Comparison of ENCODE assay signal across 8 cellular contexts in genomic region chr22:38176170-38176741, GRCh38. TPM values are rescaled to one million over a fixed set of nuclear protein-coding genes. Genes with fewer than 3 reads are reported as not detected.
DNase-seq lines count a peak whose midpoint lies in the region; ATAC-seq and TF ChIP-seq lines count a peak whose summit lies in the region.

No MANE protein-coding gene starts in this region.

- no peaks in the 10 kb centered on the region for H3K36me3 ChIP-seq in esophagus squamous epithelium
- no peaks in the 10 kb centered on the region for H3K36me3 ChIP-seq in prostate gland

- H3K9me3 ChIP-seq in esophagus squamous epithelium: no peaks in the 10 kb centered on the region
- H3K9me3 ChIP-seq in prostate gland: no peaks in the 10 kb centered on the region

- H3K27ac Mint-ChIP-seq in activated CD4-positive, alpha-beta memory T cell treated with anti-CD3 and anti-CD28 coated beads, Interleukin-2, amount 10 ng/mL, durations not matched to agents 7 days and 5 days: peak overlapping the region; percentile 68

- peaks cover 17% of the 10 kb centered on the region for H3K36me3 Mint-ChIP-seq in activated CD4-positive, alpha-beta memory T cell treated with anti-CD3 and anti-CD28 coated beads, Interleukin-2, amount 10 ng/mL, durations not matched to agents 7 days and 5 days (ENCODE audit: low read depth)

- no peaks in the 10 kb centered on the region for H3K9me3 Mint-ChIP-seq in activated CD4-positive, alpha-beta memory T cell treated with anti-CD3 and anti-CD28 coated beads, Interleukin-2, amount 10 ng/mL, durations not matched to agents 7 days and 5 days

- peak overlapping the region; percentile 63 to 99 (median 96) for H3K27ac ChIP-seq in esophagus squamous epithelium
- H3K27ac ChIP-seq in prostate gland: peak overlapping the region; percentile 95 to 99

- whole genome bisulfite sequencing in esophagus squamous epithelium, 2 donors: 30 to 60% methylated on average over 2 to 11 of the region's 14 CpGs
- 42% methylated on average over 14 of the region's 14 CpGs for WGBS in prostate gland

- DNase-seq in activated naive CD4-positive, alpha-beta T cell treated with Interleukin-2 at 50 U/mL for 16 hours: peak; percentile 27
- DNase-seq in activated naive CD4-positive, alpha-beta T cell treated with anti-CD3 and anti-CD28 coated beads, Interleukin-2, amount 50 U/mL, for 16 hours: no peak
- peak; percentile 62 for DNase-seq in activated CD4-positive, alpha-beta memory T cell treated with anti-CD3 and anti-CD28 coated beads, Interleukin-2, amount 10 ng/mL, durations not matched to agents 7 days and 5 days
- peak; percentile 40 for DNase-seq in esophagus squamous epithelium (lab: John Stamatoyannopoulos, UW)
- DNase-seq in prostate gland (ENCODE audit: low spot score): peak; percentile 73

- no peaks in the 10 kb centered on the region for H3K27me3 ChIP-seq in esophagus squamous epithelium
- no peaks in the 10 kb centered on the region for H3K27me3 ChIP-seq in prostate gland (replicated peaks; ENCODE audit: insufficient read depth)

- TF ChIP-seq CTCF in esophagus squamous epithelium (IDR thresholded peaks at IDR 0.05) (no peak), prostate gland (IDR thresholded peaks at IDR 0.05) (no peak)

- intact Hi-C loops in esophagus squamous epithelium (cut with DNase I): no loop called here
- intact Hi-C loops in prostate gland (cut with DNase I): loop anchor here (10.0 kb wide), 1 partner anchor 61 kb away; the partner anchor contains the start of gene BAIAP2L2

- TF ChIP-seq POLR2A in esophagus squamous epithelium (IDR thresholded peaks at IDR 0.05): no peak
- no peak for TF ChIP-seq POLR2A in prostate gland (IDR thresholded peaks at IDR 0.05)

- CTCF ChIA-PET in activated CD4-positive, alpha-beta memory T cell treated with anti-CD3 and anti-CD28 coated beads, Interleukin-2, amount 10 ng/mL, durations not matched to agents 7 days and 5 days (lab: Charles Lee): no interaction called here

- H3K4me3 ChIP-seq in esophagus squamous epithelium (no peak overlapping the region), prostate gland (no peak overlapping the region)

- H3K4me3 Mint-ChIP-seq in activated CD4-positive, alpha-beta memory T cell treated with anti-CD3 and anti-CD28 coated beads, Interleukin-2, amount 10 ng/mL, durations not matched to agents 7 days and 5 days: peak overlapping the region; percentile 23

- H3K27me3 Mint-ChIP-seq in activated CD4-positive, alpha-beta memory T cell treated with anti-CD3 and anti-CD28 coated beads, Interleukin-2, amount 10 ng/mL, durations not matched to agents 7 days and 5 days: no peaks in the 10 kb centered on the region

- no peak for ATAC-seq in HG02870 (IDR thresholded peaks at IDR 0.05; ENCODE audit: unreplicated experiment)
- ATAC-seq in HG03196 (IDR thresholded peaks at IDR 0.05; ENCODE audit: unreplicated experiment): no peak
- no peak for ATAC-seq in HG03175 (IDR thresholded peaks at IDR 0.05; ENCODE audit: unreplicated experiment)

- H3K4me1 Mint-ChIP-seq in activated CD4-positive, alpha-beta memory T cell treated with anti-CD3 and anti-CD28 coated beads, Interleukin-2, amount 10 ng/mL, durations not matched to agents 7 days and 5 days: peaks cover 83% of the 10 kb centered on the region

- POLR2A ChIA-PET in activated CD4-positive, alpha-beta memory T cell treated with anti-CD3 and anti-CD28 coated beads, Interleukin-2, amount 10 ng/mL, durations not matched to agents 7 days and 5 days (lab: Charles Lee): interaction anchor here (0.8 to 4.1 kb wide), 5 partner anchors 17 to 39 kb away, joined by 3 to 46 read pairs (median 3); partner anchors contain the start of gene MAFF

- H3K4me1 ChIP-seq in esophagus squamous epithelium: peaks cover 34 to 89% (median 62%) of the 10 kb centered on the region in 3 donors
- peaks cover 22% of the 10 kb centered on the region for H3K4me1 ChIP-seq in prostate gland (replicated peaks)

RNA-seq across cellular contexts. Expression of gene PLA2G6, which starts 5.4 kb away (rescaled TPM):
- 10 to 100 TPM; 80.7 to 85.7 TPM for total RNA-seq in activated CD4-positive, alpha-beta memory T cell treated with anti-CD3 and anti-CD28 coated beads, Interleukin-2, amount 10 ng/mL, durations not matched to agents 7 days and 5 days
- total RNA-seq in esophagus squamous epithelium (10 to 100 TPM; 12.9 to 24.2 (median 14.2) TPM), prostate gland (100 to 1,000 TPM in 1 of 2 donors, 10 to 100 TPM in 1; 61.5 to 138 TPM)

RNA-seq across cellular contexts. Expression of gene MAFF, which starts 25.5 kb away (rescaled TPM):
- 10 to 100 TPM; 15.3 to 16.4 TPM for total RNA-seq in activated CD4-positive, alpha-beta memory T cell treated with anti-CD3 and anti-CD28 coated beads, Interleukin-2, amount 10 ng/mL, durations not matched to agents 7 days and 5 days
- total RNA-seq in esophagus squamous epithelium (10 to 100 TPM; 19.4 to 51.6 (median 40.5) TPM), prostate gland (10 to 100 TPM; 23.6 to 26.0 TPM)
